8 cellular contexts compared by ENCODE assay signal in genomic region chr5:179530069-179530998, GRCh38. TPM values are rescaled to one million over a fixed set of nuclear protein-coding genes. Genes with fewer than 3 reads are reported as not detected.
DNase-seq lines count a peak whose midpoint lies in the region; ATAC-seq and TF ChIP-seq lines count a peak whose summit lies in the region.

No MANE protein-coding gene starts in this region.

- H3K27ac ChIP-seq in hepatocyte = no peak overlapping the region

- H3K27me3 ChIP-seq in hepatocyte = no peaks in the 10 kb centered on the region
- peaks cover 16% of the 10 kb centered on the region for H3K27me3 ChIP-seq in skeletal muscle satellite cell (ENCODE audit: control insufficient read depth, insufficient read depth, low read length)

- no peak for TF ChIP-seq CTCF in hepatocyte (IDR thresholded peaks at IDR 0.05; ENCODE audit: poor library complexity)

- no peaks in the 10 kb centered on the region for H3K79me2 ChIP-seq in hepatocyte

- H3K36me3 Mint-ChIP-seq in activated naive CD4-positive, alpha-beta T cell treated with anti-CD3 and anti-CD28 coated beads, Interleukin-2, amount 50 U/mL, for 72 hours = no peaks in the 10 kb centered on the region

- H3K4me2 ChIP-seq in hepatocyte = peak overlapping the region; percentile 87
- H3K4me2 ChIP-seq in skeletal muscle satellite cell (ENCODE audit: low read length) = peak overlapping the region; percentile 78

- no peak overlapping the region for H3K27ac Mint-ChIP-seq in activated naive CD4-positive, alpha-beta T cell treated with anti-CD3 and anti-CD28 coated beads, Interleukin-2, amount 50 U/mL, for 72 hours

- H2AFZ ChIP-seq in hepatocyte = peak overlapping the region; percentile 67

- H3K36me3 ChIP-seq in hepatocyte (replicated peaks; ENCODE audit: insufficient read depth, low read depth) (no peaks in the 10 kb centered on the region), skeletal muscle satellite cell (ENCODE audit: insufficient read depth, low read length) (no peaks in the 10 kb centered on the region)

- WGBS in hepatocyte (ENCODE audit: low lambda C conversion rate, missing lambda C conversion rate) = 39% methylated on average over 44 of the region's 65 CpGs

- peak overlapping the region; percentile 31 for H3K4me3 ChIP-seq in hepatocyte
- peak overlapping the region; percentile 62 for H3K4me3 ChIP-seq in skeletal muscle satellite cell (ENCODE audit: low read length)

- H3K9me3 ChIP-seq in hepatocyte (ENCODE audit: low read depth) (no peaks in the 10 kb centered on the region), skeletal muscle satellite cell (replicated peaks; ENCODE audit: low read length) (no peaks in the 10 kb centered on the region)

- H3K4me1 ChIP-seq in hepatocyte (ENCODE audit: insufficient read depth) = peaks cover 3% of the 10 kb centered on the region
- H3K4me1 ChIP-seq in skeletal muscle satellite cell (ENCODE audit: control insufficient read depth, insufficient read depth, low read length) = no peaks in the 10 kb centered on the region

- peak; percentile 65 for ATAC-seq in GM21717 (IDR thresholded peaks at IDR 0.05; ENCODE audit: unreplicated experiment)
- ATAC-seq in activated naive CD4-positive, alpha-beta T cell treated with anti-CD3 and anti-CD28 coated beads, Interleukin-2, amount 50 U/mL, for 72 hours = peak; percentile 93 to 98

- H4K20me1 ChIP-seq in hepatocyte (ENCODE audit: insufficient read depth, poor library complexity, severe bottlenecking) = no peaks in the 10 kb centered on the region

- H3K9me2 ChIP-seq in hepatocyte (replicated peaks; ENCODE audit: insufficient read depth) = no peaks in the 10 kb centered on the region

- H3K9ac ChIP-seq in skeletal muscle satellite cell (ENCODE audit: low read depth, low read length) = peak overlapping the region; percentile 13

- DNase-seq in DMS153 treated with DMSO at 0.1 percent for 48 hours (lab: John Stamatoyannopoulos, UW; ENCODE audit: unreplicated experiment) (peak; percentile 32), OCI-M2 (lab: John Stamatoyannopoulos, UW; ENCODE audit: unreplicated experiment) (peak; percentile 9), hepatocyte (ENCODE audit: low spot score) (peak; percentile 75), T1000 (lab: John Stamatoyannopoulos, UW) (no peak), NCI-H1436 treated with DMSO at 0.1 percent for 48 hours (lab: John Stamatoyannopoulos, UW) (no peak)
- DNase-seq in activated naive CD4-positive, alpha-beta T cell treated with anti-CD3 and anti-CD28 coated beads, Interleukin-2, amount 50 U/mL, for 72 hours (ENCODE audit: low spot score in 2 of 2) = peak; percentile 65 to 72

- no peaks in the 10 kb centered on the region for H3K9me3 Mint-ChIP-seq in activated naive CD4-positive, alpha-beta T cell treated with anti-CD3 and anti-CD28 coated beads, Interleukin-2, amount 50 U/mL, for 72 hours

RNA-seq across cellular contexts. Expression of gene RUFY1, which starts 20.0 kb away (rescaled TPM):
- total RNA-seq in activated naive CD4-positive, alpha-beta T cell treated with anti-CD3 and anti-CD28 coated beads, Interleukin-2, amount 50 U/mL, for 72 hours = 10 to 100 TPM; 30.7 to 60.9 TPM
- total RNA-seq in hepatocyte = 41.2 and 42.3 TPM in 2 replicates
- 37.3 and 38.6 TPM in 2 replicates for polyA plus RNA-seq in hepatocyte
- 26.0 and 33.5 TPM in 2 replicates for total RNA-seq in skeletal muscle satellite cell (2012; rRNA removed)

Comparison
In these comparisons a context has a peak if more than half of its experiments do, and no peak if none do; other contexts are left out.
1. DNase-seq: peak in DMS153 treated with DMSO at 0.1 percent for 48 hours (single experiment), OCI-M2 (single experiment), activated naive CD4-positive, alpha-beta T cell treated with anti-CD3 and anti-CD28 coated beads, Interleukin-2, amount 50 U/mL, for 72 hours (2 of 2) and hepatocyte (single experiment); none in T1000 (single experiment) and NCI-H1436 treated with DMSO at 0.1 percent for 48 hours (single experiment).